6 cellular contexts compared by ENCODE assay signal in the genomic region with DNA sequence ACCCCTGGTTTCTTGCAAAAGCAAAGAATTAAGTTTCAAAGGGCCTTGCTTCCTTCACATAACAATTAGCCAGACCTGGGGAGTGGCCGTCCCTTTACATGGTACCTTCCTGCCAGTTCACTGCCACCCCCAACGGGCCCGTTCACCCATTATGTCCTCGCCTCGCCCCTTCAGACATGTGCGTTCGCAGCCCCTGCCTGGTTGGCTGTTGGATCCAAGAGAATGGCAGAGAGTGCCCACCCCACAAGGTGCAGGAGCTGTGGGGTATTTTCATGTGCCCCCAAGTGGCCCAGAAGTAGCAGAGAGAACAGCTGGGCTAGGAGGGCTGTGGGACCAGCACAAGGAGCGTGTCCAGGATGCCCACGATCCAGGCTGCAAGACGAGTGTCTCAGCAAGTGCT.
"Had no signal": no experiment of that assay in that cellular context is flagged by ENCODE, and none has a peak within 500 bp of the region (broad histone marks: within the 10 kb centered on the region; RNA-seq: fewer than 3 reads in every experiment).

No MANE protein-coding gene starts in this region.

- H3K27ac Mint-ChIP-seq: GM23338, H9, IgD-negative memory B cell had no signal

- ATAC-seq: GM23338, HepG2 had no signal

- H3K4me3 Mint-ChIP-seq: GM23338, H9, IgD-negative memory B cell had no signal

- H3K36me3 Mint-ChIP-seq: IgD-negative memory B cell had no signal

- H3K27me3 Mint-ChIP-seq: IgD-negative memory B cell had no signal

- H3K4me1 Mint-ChIP-seq: GM23338, IgD-negative memory B cell had no signal

- H3K4me3 ChIP-seq: GM23338 had no signal

- DNase-seq: H9, HCEC 1CT, KBM-7 had no signal

- H2AFZ ChIP-seq: GM23338 had no signal

- H3K9me3 Mint-ChIP-seq: GM23338, H9 had no signal

- H3K4me2 ChIP-seq: GM23338 had no signal
